In genomic region chr11:118618991-118619375, GRCh38 we compare ENCODE assay signal across 9 cellular contexts. TPM values are rescaled to one million over a fixed set of nuclear protein-coding genes. Genes with fewer than 3 reads are reported as not detected.
DNase-seq lines count a peak whose midpoint lies in the region; ATAC-seq, FAIRE-seq and TF ChIP-seq lines count a peak whose summit lies in the region.
"Had no signal": no experiment of that assay in that cellular context is flagged by ENCODE, and none has a peak within 500 bp of the region (broad histone marks: within the 10 kb centered on the region; RNA-seq: fewer than 3 reads in every experiment).

No MANE protein-coding gene starts in this region.

- CTCF ChIA-PET in HepG2 (lab: Yijun Ruan, JAX; ENCODE audit: low intra/inter-chr PET ratio, low total read pairs) = no interaction called here

- TF ChIP-seq EP300 in HepG2 (IDR thresholded peaks at IDR 0.05; ENCODE audit: low read depth in 2 of 2, low read length in 2 of 2) = no peak
- TF ChIP-seq EP300 in HepG2 (CRISPR knock-in tag; IDR thresholded peaks at IDR 0.05; ENCODE audit: borderline replicate concordance) = no peak
- TF ChIP-seq EP300 in suprapubic skin (IDR thresholded peaks at IDR 0.05) = no peak

- FAIRE-seq in HepG2 (lab: Jason Lieb, UNC) = no peak

- H3K9ac ChIP-seq in HUES48 (ENCODE audit: low read depth, low read length) (no peak overlapping the region), HepG2 (ENCODE audit: insufficient read depth, low read depth, low read length) (no peak overlapping the region)

- no peaks in the 10 kb centered on the region for H4K20me1 ChIP-seq in HepG2 (ENCODE audit: insufficient read depth, low read length)

- ATAC-seq in HepG2 (no peak), GM21619 (IDR thresholded peaks at IDR 0.05; ENCODE audit: unreplicated experiment) (no peak), GM21825 (IDR thresholded peaks at IDR 0.05; ENCODE audit: unreplicated experiment) (no peak)
- ATAC-seq: left colon had no signal

- no peak overlapping the region for H3K4me2 ChIP-seq in HepG2 (ENCODE audit: low read depth, low read length)

- TF ChIP-seq RAD21 in HepG2 (CRISPR knock-in tag; IDR thresholded peaks at IDR 0.05) = no peak

- TF ChIP-seq CTCF in HepG2 (CRISPR knock-in tag; IDR thresholded peaks at IDR 0.05) = no peak
- TF ChIP-seq CTCF in suprapubic skin (IDR thresholded peaks at IDR 0.05) = no peak

- peak in 1 of 2 experiments; percentile 11; a peak in 1 of 4 replicates for TF ChIP-seq POLR2A in HepG2 (IDR thresholded peaks at IDR 0.05; ENCODE audit: insufficient read depth in 1 of 2, low read depth in 2 of 2, low read length in 2 of 2)
- TF ChIP-seq POLR2A in suprapubic skin (IDR thresholded peaks at IDR 0.05) = no peak

- H3K4me1 ChIP-seq in HUES48 (ENCODE audit: control insufficient read depth, insufficient read depth, low read length) (peaks cover 60% of the 10 kb centered on the region), HepG2 (ENCODE audit: insufficient read depth, low read length) (peaks cover 76% of the 10 kb centered on the region), suprapubic skin (peaks cover 71% of the 10 kb centered on the region)

- WGBS in HepG2 (ENCODE audit: low lambda C conversion rate) = 81% methylated on average over 3 of the region's 4 CpGs
- WGBS in suprapubic skin = 8% methylated on average over 4 of the region's 4 CpGs

- peaks cover 9% of the 10 kb centered on the region for H3K79me2 ChIP-seq in HepG2 (ENCODE audit: insufficient read depth, low read length)

- no peaks in the 10 kb centered on the region for H3K27me3 ChIP-seq in HUES48 (ENCODE audit: control insufficient read depth, insufficient read depth, low read length)
- no peaks in the 10 kb centered on the region; a peak in 1 of 5 replicates for H3K27me3 ChIP-seq in HepG2 (ENCODE audit: control insufficient read depth in 1 of 2, insufficient read depth in 2 of 2, low read length in 2 of 2)
- H3K27me3 ChIP-seq in suprapubic skin = no peaks in the 10 kb centered on the region

- H3K9me3 ChIP-seq in HUES48 (ENCODE audit: control insufficient read depth, insufficient read depth, low read length) (no peaks in the 10 kb centered on the region), HepG2 (ENCODE audit: low read length) (no peaks in the 10 kb centered on the region), suprapubic skin (no peaks in the 10 kb centered on the region)

- POLR2A ChIA-PET in HepG2 (lab: Yijun Ruan, JAX) = interaction anchor here (1.0 to 1.1 kb wide), 2 partner anchors 10 to 12 kb away, joined by 3 to 6 read pairs; partner anchors contain the start of gene PHLDB1

- in situ Hi-C loops in HepG2 (cut with HindIII; ENCODE audit: extremely low pct_ligation_motif_present, low pct_unique_long_range_greater_than_20kb) = no loop called here

- H2AFZ ChIP-seq in HepG2 (ENCODE audit: low read length) = no peak overlapping the region

- no TSS peak for BruUV-seq in HepG2 (replicated peaks; lab: Mats Ljungman, UMichigan)

- H3K4me3 ChIP-seq in HUES48 (ENCODE audit: low read depth, low read length) = no peak overlapping the region
- H3K4me3 ChIP-seq in HepG2 (replicated peaks in 1 of 3; ENCODE audit: insufficient read depth in 1 of 3, low read depth in 2 of 3, low read length in 3 of 3) = no peak overlapping the region
- H3K4me3 ChIP-seq in suprapubic skin = no peak overlapping the region

- H3K36me3 ChIP-seq in HUES48 (ENCODE audit: control insufficient read depth, insufficient read depth, low read length) (no peaks in the 10 kb centered on the region), HepG2 (replicated peaks in 1 of 2; ENCODE audit: control insufficient read depth in 1 of 2, insufficient read depth in 2 of 2, low read length in 2 of 2) (peaks cover 0 to 1% of the 10 kb centered on the region in 2 experiments; a peak in 1 of 5 replicates), suprapubic skin (peaks cover 20% of the 10 kb centered on the region)

- intact Hi-C loops in HepG2 (cut with micrococcal nuclease; ENCODE audit: unreplicated experiment) = no loop called here

- peak overlapping the region; percentile 36 for H3K27ac ChIP-seq in HUES48 (ENCODE audit: low read depth, low read length)
- H3K27ac ChIP-seq in cingulate gyrus (ENCODE audit: low read depth, low read length) = peak overlapping the region; percentile 95
- no peak overlapping the region for H3K27ac ChIP-seq in HepG2 (ENCODE audit: extremely low read length, insufficient read depth, low read length)
- peak overlapping the region; percentile 84 for H3K27ac ChIP-seq in suprapubic skin

- DNase-seq in HepG2 (ENCODE audit: low spot score) (no peak), suprapubic skin (ENCODE audit: low spot score in 2 of 2) (peak in 1 of 2 donors; percentile 85), SHP77 treated with DMSO at 0.1 percent for 48 hours (lab: John Stamatoyannopoulos, UW) (no peak)
- no peak for DNase-seq in activated CD8-positive, alpha-beta memory T cell treated with anti-CD3 and anti-CD28 coated beads for 24 hours

RNA-seq across cellular contexts. Expression of gene PHLDB1, which starts 11.6 kb away (rescaled TPM):
- 9.9 and 13.8 TPM in 2 replicates for total RNA-seq in HepG2 (2016; rRNA removed; fragmentation: Illumina TruSeq; extraction: Trizol)
- 3.6 and 5.0 TPM in 2 replicates for total RNA-seq in HepG2 (2016; cell fraction: cytosol; rRNA removed; fragmentation: Illumina TruSeq; extraction: Trizol; ENCODE audit: low read depth)
- 7.9 and 11.9 TPM in 2 replicates for total RNA-seq in HepG2 (2016; cell fraction: insoluble cytoplasmic fraction; rRNA removed; fragmentation: Illumina TruSeq; extraction: Trizol)
- 7.7 and 8.9 TPM in 2 replicates for total RNA-seq in HepG2 (2016; cell fraction: membrane; rRNA removed; fragmentation: Illumina TruSeq; extraction: Trizol)
- 12.4 and 22.0 TPM in 2 replicates for total RNA-seq in HepG2 (2016; cell fraction: nucleus; rRNA removed; fragmentation: Illumina TruSeq; extraction: Trizol)
- polyA plus RNA-seq in HepG2 (2011; rRNA removed) = 14.2 and 18.3 TPM in 2 replicates
- 9.1 and 10.7 TPM in 2 replicates for polyA plus RNA-seq in HepG2 (2011; cell fraction: cytosol; rRNA removed)
- polyA plus RNA-seq in HepG2 (2011; cell fraction: nucleus; rRNA removed) = 57.1 and 61.1 TPM in 2 replicates
- 7.5 and 8.6 TPM in 2 replicates for polyA plus RNA-seq in HepG2 (2012)
- 1.4 TPM in 2 replicates for polyA plus RNA-seq in HepG2 (2016; cell fraction: cytosol; fragmentation: Illumina TruSeq; extraction: Trizol; ENCODE audit: low read depth)
- 7.3 and 8.6 TPM in 2 replicates for polyA plus RNA-seq in HepG2 (2016; cell fraction: insoluble cytoplasmic fraction; fragmentation: Illumina TruSeq; extraction: Trizol; ENCODE audit: low read depth)
- 2.1 and 2.9 TPM in 2 replicates for polyA plus RNA-seq in HepG2 (2016; cell fraction: membrane; fragmentation: Illumina TruSeq; extraction: Trizol; ENCODE audit: low read depth)
- 34.7 and 36.2 TPM in 2 replicates for polyA plus RNA-seq in HepG2 (2016; cell fraction: nucleus; fragmentation: Illumina TruSeq; extraction: Trizol; ENCODE audit: insufficient read depth, low read depth)
- 17.4 and 33.6 TPM in 2 replicates for polyA minus RNA-seq in HepG2 (2011; rRNA and poly(A)+ RNA removed; ENCODE audit: low replicate concordance)
- 12.5 and 14.8 TPM in 2 replicates for polyA minus RNA-seq in HepG2 (2011; cell fraction: cytosol; rRNA and poly(A)+ RNA removed)
- polyA minus RNA-seq in HepG2 (2011; cell fraction: nucleus; rRNA and poly(A)+ RNA removed) = 33.9 and 34.2 TPM in 2 replicates
- total RNA-seq in suprapubic skin = 100 to 1,000 TPM in 2 of 4 donors, 10 to 100 TPM in 2; 48.7 to 117 (median 77.3) TPM

RNA-seq across cellular contexts. Expression of gene ARCN1, which starts 46.8 kb away (rescaled TPM):
- total RNA-seq in HepG2 (2016; rRNA removed; fragmentation: Illumina TruSeq; extraction: Trizol) (148 and 215 TPM in 2 replicates), suprapubic skin (10 to 100 TPM; 70.3 to 80.7 (median 77.0) TPM)
- total RNA-seq in HepG2 (2016; cell fraction: cytosol; rRNA removed; fragmentation: Illumina TruSeq; extraction: Trizol; ENCODE audit: low read depth) = 21.7 and 21.9 TPM in 2 replicates
- 143 and 206 TPM in 2 replicates for total RNA-seq in HepG2 (2016; cell fraction: insoluble cytoplasmic fraction; rRNA removed; fragmentation: Illumina TruSeq; extraction: Trizol)
- 62.1 and 63.9 TPM in 2 replicates for total RNA-seq in HepG2 (2016; cell fraction: membrane; rRNA removed; fragmentation: Illumina TruSeq; extraction: Trizol)
- total RNA-seq in HepG2 (2016; cell fraction: nucleus; rRNA removed; fragmentation: Illumina TruSeq; extraction: Trizol) = 61.5 and 78.3 TPM in 2 replicates
- 143 and 200 TPM in 2 replicates for polyA plus RNA-seq in HepG2 (2011; rRNA removed)
- polyA plus RNA-seq in HepG2 (2011; cell fraction: cytosol; rRNA removed) = 147 and 192 TPM in 2 replicates
- 33.6 and 35.8 TPM in 2 replicates for polyA plus RNA-seq in HepG2 (2011; cell fraction: nucleus; rRNA removed)
- 80.9 and 111 TPM in 2 replicates for polyA plus RNA-seq in HepG2 (2012)
- 9.1 and 10.1 TPM in 2 replicates for polyA plus RNA-seq in HepG2 (2016; cell fraction: cytosol; fragmentation: Illumina TruSeq; extraction: Trizol; ENCODE audit: low read depth)
- 221 and 222 TPM in 2 replicates for polyA plus RNA-seq in HepG2 (2016; cell fraction: insoluble cytoplasmic fraction; fragmentation: Illumina TruSeq; extraction: Trizol; ENCODE audit: low read depth)
- polyA plus RNA-seq in HepG2 (2016; cell fraction: membrane; fragmentation: Illumina TruSeq; extraction: Trizol; ENCODE audit: low read depth) = 36.4 and 39.3 TPM in 2 replicates
- 95.2 and 101 TPM in 2 replicates for polyA plus RNA-seq in HepG2 (2016; cell fraction: nucleus; fragmentation: Illumina TruSeq; extraction: Trizol; ENCODE audit: insufficient read depth, low read depth)
- polyA minus RNA-seq in HepG2 (2011; rRNA and poly(A)+ RNA removed; ENCODE audit: low replicate concordance) = 78.7 and 166 TPM in 2 replicates
- 105 and 121 TPM in 2 replicates for polyA minus RNA-seq in HepG2 (2011; cell fraction: cytosol; rRNA and poly(A)+ RNA removed)
- polyA minus RNA-seq in HepG2 (2011; cell fraction: nucleus; rRNA and poly(A)+ RNA removed) = 31.7 and 41.9 TPM in 2 replicates

RNA-seq across cellular contexts. Expression of gene IFT46, which starts 53.3 kb away (rescaled TPM):
- 15.4 and 23.9 TPM in 2 replicates for total RNA-seq in HepG2 (2016; rRNA removed; fragmentation: Illumina TruSeq; extraction: Trizol)
- total RNA-seq in HepG2 (2016; cell fraction: cytosol; rRNA removed; fragmentation: Illumina TruSeq; extraction: Trizol; ENCODE audit: low read depth) = 12.4 and 18.8 TPM in 2 replicates
- total RNA-seq in HepG2 (2016; cell fraction: insoluble cytoplasmic fraction; rRNA removed; fragmentation: Illumina TruSeq; extraction: Trizol) = 14.7 and 23.4 TPM in 2 replicates
- total RNA-seq in HepG2 (2016; cell fraction: membrane; rRNA removed; fragmentation: Illumina TruSeq; extraction: Trizol) = 10.2 and 11.5 TPM in 2 replicates
- total RNA-seq in HepG2 (2016; cell fraction: nucleus; rRNA removed; fragmentation: Illumina TruSeq; extraction: Trizol) = 7.4 and 8.0 TPM in 2 replicates
- 9.3 and 9.8 TPM in 2 replicates for polyA plus RNA-seq in HepG2 (2011; rRNA removed)
- polyA plus RNA-seq in HepG2 (2011; cell fraction: cytosol; rRNA removed) = 8.2 and 9.6 TPM in 2 replicates
- 3.4 and 5.1 TPM in 2 replicates for polyA plus RNA-seq in HepG2 (2011; cell fraction: nucleus; rRNA removed)
- polyA plus RNA-seq in HepG2 (2012) = 5.8 and 8.4 TPM in 2 replicates
- polyA plus RNA-seq in HepG2 (2016; cell fraction: cytosol; fragmentation: Illumina TruSeq; extraction: Trizol; ENCODE audit: low read depth) = 2.6 and 2.9 TPM in 2 replicates
- 20.5 and 21.3 TPM in 2 replicates for polyA plus RNA-seq in HepG2 (2016; cell fraction: insoluble cytoplasmic fraction; fragmentation: Illumina TruSeq; extraction: Trizol; ENCODE audit: low read depth)
- polyA plus RNA-seq in HepG2 (2016; cell fraction: membrane; fragmentation: Illumina TruSeq; extraction: Trizol; ENCODE audit: low read depth) = 5.9 TPM in 2 replicates
- 9.4 and 10.2 TPM in 2 replicates for polyA plus RNA-seq in HepG2 (2016; cell fraction: nucleus; fragmentation: Illumina TruSeq; extraction: Trizol; ENCODE audit: insufficient read depth, low read depth)
- 9.5 and 19.1 TPM in 2 replicates for polyA minus RNA-seq in HepG2 (2011; rRNA and poly(A)+ RNA removed; ENCODE audit: low replicate concordance)
- polyA minus RNA-seq in HepG2 (2011; cell fraction: cytosol; rRNA and poly(A)+ RNA removed) = 5.0 and 5.8 TPM in 2 replicates
- polyA minus RNA-seq in HepG2 (2011; cell fraction: nucleus; rRNA and poly(A)+ RNA removed) = 4.4 and 6.0 TPM in 2 replicates
- total RNA-seq in suprapubic skin = 10 to 100 TPM; 16.3 to 25.7 (median 22.1) TPM
